26 cellular contexts compared by ENCODE assay signal in genomic region chr2:11672404-11672803, GRCh38. TPM values are rescaled to one million over a fixed set of nuclear protein-coding genes. Genes with fewer than 3 reads are reported as not detected.
DNase-seq lines count a peak whose midpoint lies in the region; ATAC-seq and TF ChIP-seq lines count a peak whose summit lies in the region.
"Had no signal": no experiment of that assay in that cellular context is flagged by ENCODE, and none has a peak within 500 bp of the region (broad histone marks: within the 10 kb centered on the region; RNA-seq: fewer than 3 reads in every experiment).

No MANE protein-coding gene starts in this region.

- no peaks in the 10 kb centered on the region; a peak in 1 of 22 replicates for H3K27me3 ChIP-seq in BLaER1 treated with 17β-estradiol and CSF1 and Interleukin-3, amounts not matched to agents 10 nM and 100 nM
- no peaks in the 10 kb centered on the region for H3K27me3 ChIP-seq in WERI-Rb-1 (ENCODE audit: insufficient read depth, low read depth, severe bottlenecking)

- peak; percentile 34 for DNase-seq in NAMALWA (ENCODE audit: low spot score)
- DNase-seq in OCI-LY7 (ENCODE audit: low spot score), result peak; percentile 10
- no peak for DNase-seq in memory B cell (ENCODE audit: low spot score in 2 of 2)
- DNase-seq in HuH-7 (ENCODE audit: low spot score), result no peak
- no peak for DNase-seq in MV-4-11 (lab: John Stamatoyannopoulos, UW)
- no peak for DNase-seq in WERI-Rb-1
- DNase-seq: CD8-positive, alpha-beta memory T cell; DMS 273 treated with DMSO at 0.1 percent for 48 hours; DMS79; GF-D8; NCI-H2029; NCI-H446; NCI-H524 treated with DMSO at 0.1 percent for 48 hours; NCI-H774; SIG-M5; SW 1271 had no signal

- no TSS peak for BruUV-seq in OCI-LY7 (replicated peaks; lab: Mats Ljungman, UMichigan)

- H4K20me1 ChIP-seq in BLaER1 treated with 17β-estradiol and CSF1 and Interleukin-3, amounts not matched to agents 10 nM and 100 nM, result no peaks in the 10 kb centered on the region
- no peaks in the 10 kb centered on the region for H4K20me1 ChIP-seq in OCI-LY7 (ENCODE audit: insufficient read depth, low read length)

- peaks cover 9 to 34% (median 18%) of the 10 kb centered on the region in 10 experiments for H3K4me1 ChIP-seq in BLaER1 treated with 17β-estradiol and CSF1 and Interleukin-3, amounts not matched to agents 10 nM and 100 nM
- peaks cover 4% of the 10 kb centered on the region for H3K4me1 ChIP-seq in OCI-LY7 (ENCODE audit: insufficient read depth, low read length, poor library complexity, severe bottlenecking)

- peaks cover 0 to 11% (median 10%) of the 10 kb centered on the region in 11 experiments; a peak in 18 of 22 replicates for H3K9me3 ChIP-seq in BLaER1 treated with 17β-estradiol and CSF1 and Interleukin-3, amounts not matched to agents 10 nM and 100 nM (replicated peaks in 1 of 11)
- no peaks in the 10 kb centered on the region for H3K9me3 ChIP-seq in OCI-LY7 (ENCODE audit: low read length)
- H3K9me3 ChIP-seq in WERI-Rb-1 (ENCODE audit: severe bottlenecking), result no peaks in the 10 kb centered on the region
- H3K9me3 ChIP-seq: A549 had no signal

- H3K4me3 Mint-ChIP-seq in memory B cell, result no peak overlapping the region
- H3K4me3 Mint-ChIP-seq: CD8-positive, alpha-beta memory T cell; IgD-negative memory B cell; T-helper 1 cell treated with Interleukin-12 subunit alpha and Interleukin-12 subunit beta and Interleukin-4 antibody, amounts not matched to agents 30 μg/mL and 1 μg/mL, for 36 hours had no signal

- peaks cover 2% of the 10 kb centered on the region for H3K4me1 Mint-ChIP-seq in memory B cell

- CTCF ChIA-PET in OCI-LY7 (lab: Charles Lee; ENCODE audit: unreplicated experiment), result no interaction called here

- H3K27ac Mint-ChIP-seq in memory B cell, result no peak overlapping the region
- H3K27ac Mint-ChIP-seq: CD14-positive monocyte; CD8-positive, alpha-beta memory T cell; IgD-negative memory B cell; T-helper 1 cell treated with Interleukin-12 subunit alpha and Interleukin-12 subunit beta and Interleukin-4 antibody, amounts not matched to agents 30 μg/mL and 1 μg/mL, for 36 hours had no signal

- no peak for TF ChIP-seq CTCF in OCI-LY7 (conservative IDR thresholded peaks at IDR 0.05; ENCODE audit: low read length)
- no peak for TF ChIP-seq CTCF in WERI-Rb-1 (IDR thresholded peaks at IDR 0.05; ENCODE audit: low read depth, low read length)

- H3K36me3 Mint-ChIP-seq in memory B cell, result peaks cover 5% of the 10 kb centered on the region
- H3K36me3 Mint-ChIP-seq: CD14-positive monocyte; CD8-positive, alpha-beta memory T cell; IgD-negative memory B cell had no signal

- H3K9me2 ChIP-seq in OCI-LY7 (ENCODE audit: insufficient read depth, low read length), result no peaks in the 10 kb centered on the region

- no peak overlapping the region for H3K9ac ChIP-seq in BLaER1 treated with 17β-estradiol and CSF1 and Interleukin-3, amounts not matched to agents 10 nM and 100 nM
- H3K9ac ChIP-seq: KMS-11 had no signal

- H3K27ac ChIP-seq in BLaER1 treated with 17β-estradiol and CSF1 and Interleukin-3, amounts not matched to agents 10 nM and 100 nM, result peak overlapping the region in 4 of 11 experiments; percentile 9 to 40 (median 14); a peak in 2 of 22 replicates
- H3K27ac ChIP-seq in OCI-LY7 (ENCODE audit: low read depth, low read length, poor library complexity, severe bottlenecking), result no peak overlapping the region
- H3K27ac ChIP-seq in WERI-Rb-1, result no peak overlapping the region
- H3K27ac ChIP-seq: A549, KMS-11, SK-N-MC had no signal

- no peaks in the 10 kb centered on the region for H3K79me2 ChIP-seq in OCI-LY7 (ENCODE audit: insufficient read depth, low read depth, low read length)

- POLR2A ChIA-PET in OCI-LY7 (lab: Charles Lee), result interaction anchor here (1.5 kb wide), 1 partner anchor 9 kb away, joined by 3 read pairs; no protein-coding TSS in a partner anchor

- H3K36me3 ChIP-seq in BLaER1 treated with 17β-estradiol and CSF1 and Interleukin-3, amounts not matched to agents 10 nM and 100 nM, result no peaks in the 10 kb centered on the region
- H3K36me3 ChIP-seq in OCI-LY7 (ENCODE audit: insufficient read depth, low read length), result no peaks in the 10 kb centered on the region
- H3K36me3 ChIP-seq in WERI-Rb-1, result no peaks in the 10 kb centered on the region

- H3K9me3 Mint-ChIP-seq in memory B cell, result no peaks in the 10 kb centered on the region
- H3K9me3 Mint-ChIP-seq: T-helper 1 cell treated with Interleukin-12 subunit alpha and Interleukin-12 subunit beta and Interleukin-4 antibody, amounts not matched to agents 30 μg/mL and 1 μg/mL, for 36 hours had no signal

- peaks cover 19% of the 10 kb centered on the region for H3K27me3 Mint-ChIP-seq in memory B cell

- no peak overlapping the region for H3K4me3 ChIP-seq in BLaER1 treated with 17β-estradiol and CSF1 and Interleukin-3, amounts not matched to agents 10 nM and 100 nM
- H3K4me3 ChIP-seq in OCI-LY7 (ENCODE audit: low read depth, low read length, poor library complexity, severe bottlenecking) (no peak overlapping the region), WERI-Rb-1 (ENCODE audit: low read depth, low read length) (no peak overlapping the region)
- H3K4me3 ChIP-seq: A549, SK-N-MC had no signal

- H2AFZ ChIP-seq in OCI-LY7 (ENCODE audit: low read length), result no peak overlapping the region

- H3K4me2 ChIP-seq in BLaER1 treated with 17β-estradiol and CSF1 and Interleukin-3, amounts not matched to agents 10 nM and 100 nM, result peak overlapping the region in 9 of 11 experiments; percentile 3 to 51 (median 34); a peak in 12 of 22 replicates
- H3K4me2 ChIP-seq in OCI-LY7 (ENCODE audit: low read length), result peak overlapping the region; percentile 11; the same call in 1 of the 2 replicates
- H3K4me2 ChIP-seq: A549, KMS-11 had no signal

- intact Hi-C loops in OCI-LY7 (cut with micrococcal nuclease; ENCODE audit: unreplicated experiment), result no loop called here

- ATAC-seq in memory B cell (ENCODE audit: low read depth), result peak; percentile 79
- ATAC-seq: A549, HCT116, Panc1 had no signal

RNA-seq across cellular contexts. Expression of gene NTSR2, which starts 2.4 kb away (rescaled TPM):
- total RNA-seq in OCI-LY7 (2014; rRNA removed; shearing (Covaris generic)), result not detected in 2 replicates
- total RNA-seq in OCI-LY7 (2022), result not detected in 2 replicates
- total RNA-seq: CD8-positive, alpha-beta memory T cell; H4 had no signal

Comparison
In these comparisons a context has a peak if more than half of its experiments do, and no peak if none do; other contexts are left out.
1. DNase-seq: peak in NAMALWA (single experiment) and OCI-LY7 (single experiment); none in memory B cell (0 of 2), HuH-7 (single experiment), MV-4-11 (single experiment) and WERI-Rb-1 (single experiment).